Comparison of ENCODE assay signal across 11 cellular contexts in genomic region chr1:91725961-91726704, GRCh38.
DNase-seq lines count a peak whose midpoint lies in the region; ATAC-seq and TF ChIP-seq lines count a peak whose summit lies in the region.
"Had no signal": no experiment of that assay in that cellular context is flagged by ENCODE, and none has a peak within 500 bp of the region (broad histone marks: within the 10 kb centered on the region; RNA-seq: fewer than 3 reads in every experiment).

No MANE protein-coding gene starts in this region.

- H3K27me3 Mint-ChIP-seq in central memory CD8-positive, alpha-beta T cell: no peaks in the 10 kb centered on the region
- H3K27me3 Mint-ChIP-seq: activated CD8-positive, alpha-beta T cell treated with anti-CD3 and anti-CD28 coated beads for 36 hours had no signal

- H3K4me3 ChIP-seq in HFF-Myc (replicated peaks; ENCODE audit: low read depth, low read length): no peak overlapping the region

- no peak overlapping the region for H3K4me3 Mint-ChIP-seq in central memory CD8-positive, alpha-beta T cell
- H3K4me3 Mint-ChIP-seq: activated CD8-positive, alpha-beta T cell treated with anti-CD3 and anti-CD28 coated beads for 36 hours had no signal

- ATAC-seq in central memory CD8-positive, alpha-beta T cell (replicated peaks; ENCODE audit: extremely low read depth, poor library complexity, severe bottlenecking): no peak
- ATAC-seq: activated CD8-positive, alpha-beta T cell treated with anti-CD3 and anti-CD28 coated beads for 36 hours had no signal

- peak overlapping the region; percentile 54 for H3K27ac Mint-ChIP-seq in central memory CD8-positive, alpha-beta T cell (ENCODE audit: low read depth)
- H3K27ac Mint-ChIP-seq: activated CD8-positive, alpha-beta T cell treated with anti-CD3 and anti-CD28 coated beads for 36 hours had no signal

- DNase-seq in HFF-Myc (ENCODE audit: extremely low read depth, low read depth): peak; percentile 69
- DNase-seq in central memory CD8-positive, alpha-beta T cell (ENCODE audit: low spot score in 2 of 2): no peak
- DNase-seq in kidney glomerular epithelial cell (lab: John Stamatoyannopoulos, UW): peak; percentile 59
- peak; percentile 79 for DNase-seq in smooth muscle cell of the brain vasculature (ENCODE audit: low read depth, low spot score)
- DNase-seq in occipital lobe (lab: John Stamatoyannopoulos, UW): no peak
- DNase-seq in NCI-H82 (lab: John Stamatoyannopoulos, UW): no peak
- DNase-seq in NCI-H146 (lab: John Stamatoyannopoulos, UW): no peak
- no peak for DNase-seq in SHP77 (lab: John Stamatoyannopoulos, UW)
- DNase-seq: activated CD8-positive, alpha-beta T cell treated with anti-CD3 and anti-CD28 coated beads for 36 hours; OCI-M1; posterior cingulate gyrus had no signal

- peaks cover 45% of the 10 kb centered on the region for H3K36me3 Mint-ChIP-seq in central memory CD8-positive, alpha-beta T cell (ENCODE audit: insufficient read depth)

- TF ChIP-seq CTCF in HFF-Myc (IDR thresholded peaks at IDR 0.05; ENCODE audit: low read depth, low read length, missing control alignments): no peak

- no peaks in the 10 kb centered on the region for H3K9me3 Mint-ChIP-seq in central memory CD8-positive, alpha-beta T cell
- H3K9me3 Mint-ChIP-seq: activated CD8-positive, alpha-beta T cell treated with anti-CD3 and anti-CD28 coated beads for 36 hours had no signal

- peaks cover 33% of the 10 kb centered on the region for H3K4me1 Mint-ChIP-seq in central memory CD8-positive, alpha-beta T cell

Comparison
In these comparisons a context has a peak if more than half of its experiments do, and no peak if none do; other contexts are left out.
1. DNase-seq: peak in HFF-Myc (single experiment), kidney glomerular epithelial cell (single experiment) and smooth muscle cell of the brain vasculature (single experiment); none in central memory CD8-positive, alpha-beta T cell (0 of 2), occipital lobe (single experiment), NCI-H82 (single experiment), NCI-H146 (single experiment) and SHP77 (0 of 2).